9 cellular contexts compared by ENCODE assay signal in the genomic region with DNA sequence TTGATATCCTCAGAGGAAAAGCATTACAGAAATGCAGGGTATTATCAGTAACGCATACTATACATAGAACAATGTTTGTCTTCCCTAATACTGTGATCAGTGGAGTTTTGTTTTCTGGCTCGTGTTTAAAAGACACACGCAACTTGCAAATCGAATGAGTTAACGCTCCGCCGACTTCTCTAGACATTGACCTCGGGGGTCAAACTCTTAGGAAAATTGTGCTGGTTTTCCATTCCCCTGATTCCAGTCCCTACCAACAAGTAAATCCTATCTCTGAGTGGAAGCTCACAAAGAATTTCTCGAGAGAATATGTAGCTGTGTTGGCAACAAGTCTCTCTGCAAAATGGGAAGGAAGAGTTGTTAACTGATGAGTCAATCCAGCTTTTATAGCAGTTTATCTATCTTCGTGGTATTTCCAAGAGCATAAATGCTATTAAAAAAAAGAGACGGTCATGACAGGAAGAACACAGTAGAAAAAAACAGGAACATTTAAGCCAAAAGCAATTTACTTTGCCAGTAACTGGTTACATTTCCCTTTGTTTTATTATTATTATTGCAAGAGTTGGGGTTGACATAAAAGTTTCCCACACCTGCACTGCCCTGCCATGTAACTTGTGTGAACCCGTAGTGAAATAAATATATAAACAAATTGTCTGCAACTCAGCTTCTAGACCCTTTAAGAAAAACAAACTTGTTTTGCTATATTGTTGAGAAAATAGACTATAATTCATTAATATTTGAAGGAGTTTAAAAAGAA.
A peak's percentile ranks its signal among the peaks of the same experiment; 100 is the strongest.
DNase-seq lines count a peak whose midpoint lies in the region; ATAC-seq, FAIRE-seq and TF ChIP-seq lines count a peak whose summit lies in the region.
"Had no signal": no experiment of that assay in that cellular context is flagged by ENCODE, and none has a peak within 500 bp of the region (broad histone marks: within the 10 kb centered on the region; RNA-seq: fewer than 3 reads in every experiment).

No MANE protein-coding gene starts in this region.

- TF ChIP-seq CTCF in SU-DHL-6 (IDR thresholded peaks at IDR 0.05; ENCODE audit: insufficient read depth, low read length, poor library complexity, severe bottlenecking): no peak
- no peak for TF ChIP-seq CTCF in pancreas (IDR thresholded peaks at IDR 0.05)
- no peak for TF ChIP-seq CTCF in glutamatergic neuron (IDR thresholded peaks at IDR 0.05; ENCODE audit: partially characterized antibody, unreplicated experiment)

- H3K27ac ChIP-seq in SU-DHL-6 (ENCODE audit: low read depth, low read length) (peak overlapping the region; percentile 96), pancreas (peak overlapping the region in 2 of 4 donors; percentile 6 to 33)
- H3K27ac ChIP-seq: C4-2B had no signal

- H3K27me3 ChIP-seq in SU-DHL-6 (ENCODE audit: low read length) (no peaks in the 10 kb centered on the region), pancreas (no peaks in the 10 kb centered on the region)

- peak overlapping the region; percentile 91 for H3K9ac ChIP-seq in SU-DHL-6 (ENCODE audit: low read length)

- H3K4me2 ChIP-seq in SU-DHL-6 (ENCODE audit: low read depth, low read length, poor library complexity, severe bottlenecking): peak overlapping the region; percentile 94

- intact Hi-C loops in pancreas (cut with DNase I): no loop called here

- no peak overlapping the region for H3K27ac Mint-ChIP-seq in glutamatergic neuron (ENCODE audit: unreplicated experiment)

- 53 to 60% methylated on average over 12 of the region's 12 CpGs for WGBS in pancreas, 2 donors

- no peaks in the 10 kb centered on the region for H4K20me1 ChIP-seq in SU-DHL-6 (ENCODE audit: low read depth, low read length)

- H3K9me3 ChIP-seq in SU-DHL-6 (ENCODE audit: insufficient read depth, low read length) (no peaks in the 10 kb centered on the region), pancreas (no peaks in the 10 kb centered on the region)

- H3K36me3 ChIP-seq in SU-DHL-6 (ENCODE audit: low read length): no peaks in the 10 kb centered on the region
- H3K36me3 ChIP-seq in pancreas: no peaks in the 10 kb centered on the region

- no peaks in the 10 kb centered on the region for H3K9me2 ChIP-seq in SU-DHL-6 (replicated peaks; ENCODE audit: insufficient read depth, low read length)

- peaks cover 0 to 7% (median 6%) of the 10 kb centered on the region in 3 donors for H3K4me1 ChIP-seq in pancreas

- no peak overlapping the region for H2AFZ ChIP-seq in SU-DHL-6 (ENCODE audit: low read depth, low read length, severe bottlenecking)

- ATAC-seq in pancreas: peak in 2 of 4 donors; percentile 24 to 38

- no peak overlapping the region for H3K4me3 Mint-ChIP-seq in glutamatergic neuron (ENCODE audit: unreplicated experiment)

- peak; percentile 26 for DNase-seq in SIG-M5 treated with dmso at 0.1 percent for 504 hours (lab: John Stamatoyannopoulos, UW; ENCODE audit: unreplicated experiment)
- no peak for DNase-seq in SIG-M5 (lab: John Stamatoyannopoulos, UW)
- peak; percentile 86 for DNase-seq in fibroblast of peridontal ligament (ENCODE audit: extremely low read depth)
- no peak for DNase-seq in pancreas
- DNase-seq in NK-92 (lab: John Stamatoyannopoulos, UW; ENCODE audit: unreplicated experiment): no peak
- no peak for DNase-seq in glutamatergic neuron
- DNase-seq in NCI-H1092 (lab: John Stamatoyannopoulos, UW): no peak

- no peaks in the 10 kb centered on the region for H3K9me3 Mint-ChIP-seq in glutamatergic neuron (ENCODE audit: unreplicated experiment)

- FAIRE-seq in pancreas (lab: Jason Lieb, UNC): peak; percentile 91

- H3F3A ChIP-seq in SU-DHL-6 (ENCODE audit: insufficient read depth): peaks cover 90% of the 10 kb centered on the region

- no peaks in the 10 kb centered on the region for H3K36me3 Mint-ChIP-seq in glutamatergic neuron (ENCODE audit: unreplicated experiment)

- H3K79me2 ChIP-seq in SU-DHL-6 (ENCODE audit: insufficient read depth, low read length): peaks cover 87% of the 10 kb centered on the region

- peak overlapping the region; percentile 31 for H3K4me3 ChIP-seq in SU-DHL-6 (ENCODE audit: insufficient read depth, low read length, poor library complexity, severe bottlenecking)
- H3K4me3 ChIP-seq in pancreas: no peak overlapping the region

- peaks cover 46% of the 10 kb centered on the region for H3K4me1 Mint-ChIP-seq in glutamatergic neuron (ENCODE audit: low read depth, unreplicated experiment)

- peaks cover 2% of the 10 kb centered on the region for H3K27me3 Mint-ChIP-seq in glutamatergic neuron (ENCODE audit: unreplicated experiment)

Comparison
In these comparisons a context has a peak if more than half of its experiments do, and no peak if none do; other contexts are left out.
1. DNase-seq: peak in SIG-M5 treated with dmso at 0.1 percent for 504 hours (single experiment) and fibroblast of peridontal ligament (single experiment); none in SIG-M5 (single experiment), pancreas (0 of 6), NK-92 (single experiment), glutamatergic neuron (single experiment) and NCI-H1092 (single experiment).